9 cellular contexts compared by ENCODE assay signal in the genomic region with DNA sequence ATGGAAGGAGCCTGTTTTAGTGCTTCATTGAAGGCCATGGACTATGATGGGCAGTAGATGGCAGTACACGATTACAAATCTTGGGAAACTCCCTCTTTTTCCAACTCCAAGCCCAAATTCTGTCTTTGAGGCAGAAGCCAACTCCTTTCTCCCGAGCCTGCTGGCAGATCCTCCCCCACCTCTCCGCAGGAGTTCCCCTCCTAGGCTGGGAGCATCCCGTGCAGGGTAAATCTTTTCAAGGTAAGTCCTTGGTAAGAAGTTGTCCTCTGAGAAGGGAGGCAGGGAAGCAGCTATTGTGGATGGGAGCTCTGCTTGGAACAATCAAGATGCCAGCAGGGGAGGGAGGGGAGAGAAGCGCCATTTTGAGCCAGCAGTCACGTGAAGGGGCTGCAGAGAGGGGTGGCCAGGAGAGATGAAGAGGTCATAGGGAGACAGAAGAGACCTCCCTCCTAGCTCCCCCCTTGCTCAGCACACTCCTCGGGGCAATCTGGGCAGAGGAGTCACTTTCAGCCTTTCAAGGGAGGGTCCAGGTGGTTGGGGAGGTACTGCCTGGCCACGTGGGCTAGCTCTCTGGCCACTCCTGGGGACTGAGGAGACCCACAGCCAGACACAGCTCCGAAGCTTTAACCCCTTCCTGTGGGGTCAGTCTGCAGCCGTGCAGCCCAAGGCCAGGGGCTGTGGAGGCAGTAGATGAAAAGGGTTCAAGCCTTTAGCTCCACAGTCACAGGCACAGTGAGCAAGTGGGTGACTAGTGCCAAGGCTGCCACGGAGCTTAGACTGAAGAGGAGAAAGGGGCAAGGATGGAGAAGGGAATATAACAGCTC. TPM values are rescaled to one million over a fixed set of nuclear protein-coding genes. Genes with fewer than 3 reads are reported as not detected.
DNase-seq lines count a peak whose midpoint lies in the region; ATAC-seq and TF ChIP-seq lines count a peak whose summit lies in the region.
"Had no signal": no experiment of that assay in that cellular context is flagged by ENCODE, and none has a peak within 500 bp of the region (broad histone marks: within the 10 kb centered on the region; RNA-seq: fewer than 3 reads in every experiment).

No MANE protein-coding gene starts in this region.

- peak; percentile 15 for DNase-seq in activated CD4-positive, alpha-beta T cell treated with anti-CD3 and anti-CD28 coated beads for 36 hours
- DNase-seq in activated CD4-positive, alpha-beta T cell treated with anti-CD3 and anti-CD28 coated beads, Interleukin-2, amount 50 U/mL, for 48 hours, result no peak
- DNase-seq in NCI-H1092 treated with DMSO at 0.1 percent for 48 hours (lab: John Stamatoyannopoulos, UW), result peak; percentile 79
- DNase-seq in SKM-1 treated with dmso at 0.1 percent for 144 hours (lab: John Stamatoyannopoulos, UW; ENCODE audit: unreplicated experiment), result peak; percentile 15
- no peak for DNase-seq in esophagus squamous epithelium (lab: John Stamatoyannopoulos, UW)
- DNase-seq in middle frontal gyrus (ENCODE audit: extremely low spot score, low spot score), result peak; percentile 81
- peak in 1 of 2 donors; percentile 64 for DNase-seq in aorta
- no peak for DNase-seq in activated effector memory CD4-positive, alpha-beta T cell treated with Interleukin-2 at 50 U/mL for 16 hours

- H3K27me3 ChIP-seq in esophagus squamous epithelium, result no peaks in the 10 kb centered on the region
- no peaks in the 10 kb centered on the region for H3K27me3 ChIP-seq in aorta (ENCODE audit: control insufficient read depth in 1 of 2, insufficient read depth in 2 of 2, low read length in 1 of 2)

- no peak overlapping the region for H3K4me3 Mint-ChIP-seq in activated CD4-positive, alpha-beta T cell treated with anti-CD3 and anti-CD28 coated beads for 36 hours
- H3K4me3 Mint-ChIP-seq: CD4-positive, CD25-positive, alpha-beta regulatory T cell had no signal

- H3K9me3 Mint-ChIP-seq in activated CD4-positive, alpha-beta T cell treated with anti-CD3 and anti-CD28 coated beads for 36 hours (ENCODE audit: low read depth), result peaks cover under 1% of the 10 kb centered on the region

- 16 to 27% methylated on average over 8 to 10 of the region's 11 CpGs for WGBS in esophagus squamous epithelium, 2 donors
- WGBS in aorta, 2 donors, result 0 to 4% methylated on average over 11 of the region's 11 CpGs

- peak; percentile 39 for ATAC-seq in activated CD4-positive, alpha-beta T cell treated with anti-CD3 and anti-CD28 coated beads for 36 hours
- peak; percentile 89 for ATAC-seq in aorta (ENCODE audit: low FRiP score)

- POLR2A ChIA-PET in activated CD4-positive, alpha-beta T cell treated with anti-CD3 and anti-CD28 coated beads for 36 hours (lab: Charles Lee), result no interaction called here

- no peak for TF ChIP-seq POLR2A in esophagus squamous epithelium (IDR thresholded peaks at IDR 0.05)

- no peaks in the 10 kb centered on the region for H3K9me3 ChIP-seq in esophagus squamous epithelium
- H3K9me3 ChIP-seq in aorta (ENCODE audit: control insufficient read depth, low read length), result no peaks in the 10 kb centered on the region

- CTCF ChIA-PET in activated CD4-positive, alpha-beta T cell treated with anti-CD3 and anti-CD28 coated beads for 36 hours (lab: Charles Lee), result interaction anchor here (0.5 to 2.5 kb wide), 8 partner anchors 10 to 329 kb away, joined by 3 to 11 read pairs (median 3); a partner anchor contains a TSS

- TF ChIP-seq CTCF in esophagus squamous epithelium (IDR thresholded peaks at IDR 0.05), result peak; percentile 21 to 75 (median 61)

- H3K4me3 ChIP-seq in esophagus squamous epithelium (peak overlapping the region; percentile 28 to 68 (median 42)), aorta (ENCODE audit: low read length in 2 of 2) (peak overlapping the region; percentile 12 to 73)

- H3K27ac ChIP-seq in esophagus squamous epithelium (peak overlapping the region; percentile 72 to 83 (median 76)), aorta (ENCODE audit: low read depth in 1 of 2, low read length in 2 of 2) (peak overlapping the region in 1 of 2 donors; percentile 20)

- no peaks in the 10 kb centered on the region for H3K27me3 Mint-ChIP-seq in activated CD4-positive, alpha-beta T cell treated with anti-CD3 and anti-CD28 coated beads for 36 hours
- H3K27me3 Mint-ChIP-seq: CD4-positive, CD25-positive, alpha-beta regulatory T cell had no signal

- no peaks in the 10 kb centered on the region for H3K36me3 Mint-ChIP-seq in activated CD4-positive, alpha-beta T cell treated with anti-CD3 and anti-CD28 coated beads for 36 hours (ENCODE audit: low read depth)
- H3K36me3 Mint-ChIP-seq: CD4-positive, CD25-positive, alpha-beta regulatory T cell had no signal

- H3K36me3 ChIP-seq in esophagus squamous epithelium, result peaks cover 0 to 9% (median 0%) of the 10 kb centered on the region in 3 donors
- peaks cover 2 to 7% of the 10 kb centered on the region in 2 donors for H3K36me3 ChIP-seq in aorta (ENCODE audit: control insufficient read depth in 1 of 2, insufficient read depth in 2 of 2, low read length in 1 of 2)

- H3K4me1 Mint-ChIP-seq in activated CD4-positive, alpha-beta T cell treated with anti-CD3 and anti-CD28 coated beads for 36 hours, result no peaks in the 10 kb centered on the region
- H3K4me1 Mint-ChIP-seq: CD4-positive, CD25-positive, alpha-beta regulatory T cell had no signal

- intact Hi-C loops in activated CD4-positive, alpha-beta T cell treated with anti-CD3 and anti-CD28 coated beads for 36 hours (cut with DNase I, micrococcal nuclease), result loop anchor here (1.0 to 5.0 kb wide), 6 partner anchors 171 to 522 kb away; no protein-coding TSS in a partner anchor
- intact Hi-C loops in esophagus squamous epithelium (cut with DNase I), result loop anchor here (5.0 kb wide), 1 partner anchor 478 kb away; no protein-coding TSS in a partner anchor
- intact Hi-C loops in aorta (cut with DNase I), result loop anchor here in 1 of 2 donors (5.0 to 10.0 kb wide), 3 partner anchors 173 to 478 kb away; no protein-coding TSS in a partner anchor

- H3K4me1 ChIP-seq in esophagus squamous epithelium, result peaks cover 0 to 26% (median 15%) of the 10 kb centered on the region in 3 donors
- no peaks in the 10 kb centered on the region for H3K4me1 ChIP-seq in aorta (ENCODE audit: control insufficient read depth in 1 of 2, insufficient read depth in 2 of 2, low read length in 2 of 2)

- H3K27ac Mint-ChIP-seq in activated CD4-positive, alpha-beta T cell treated with anti-CD3 and anti-CD28 coated beads for 36 hours, result no peak overlapping the region
- H3K27ac Mint-ChIP-seq: CD4-positive, CD25-positive, alpha-beta regulatory T cell had no signal

RNA-seq across cellular contexts. Expression of a gene that starts 9.6 kb away (rescaled TPM):
- total RNA-seq in activated CD4-positive, alpha-beta T cell treated with anti-CD3 and anti-CD28 coated beads for 36 hours, result not detected
- total RNA-seq in esophagus squamous epithelium (1 to 10 TPM; 2.1 to 9.0 (median 6.4) TPM), aorta (10 to 100 TPM; 26.4 to 37.1 TPM)
- polyA plus RNA-seq in aorta, result 10 to 100 TPM; 37.5 to 41.9 TPM
- total RNA-seq: CD4-positive, CD25-positive, alpha-beta regulatory T cell had no signal

RNA-seq across cellular contexts. Expression of a gene that starts 51.5 kb away (rescaled TPM):
- total RNA-seq in activated CD4-positive, alpha-beta T cell treated with anti-CD3 and anti-CD28 coated beads for 36 hours, result not detected
- total RNA-seq in esophagus squamous epithelium (10 to 100 TPM in 1 of 4 donors, 1 to 10 TPM in 1, under 1 TPM in 2; 0.11 to 12.2 (median 1.5) TPM), aorta (10 to 100 TPM; 12.5 to 15.5 TPM)
- polyA plus RNA-seq in aorta, result 10 to 100 TPM in 1 of 2 donors, 1 to 10 TPM in 1; 9.5 to 14.9 TPM
- total RNA-seq: CD4-positive, CD25-positive, alpha-beta regulatory T cell had no signal
- polyA plus RNA-seq: CD4-positive, CD25-positive, alpha-beta regulatory T cell had no signal

Comparison
In these comparisons a context has a peak if more than half of its experiments do, and no peak if none do; other contexts are left out.
1. DNase-seq: peak in activated CD4-positive, alpha-beta T cell treated with anti-CD3 and anti-CD28 coated beads for 36 hours (single experiment), NCI-H1092 treated with DMSO at 0.1 percent for 48 hours (single experiment), SKM-1 treated with dmso at 0.1 percent for 144 hours (single experiment) and middle frontal gyrus (single experiment); none in activated CD4-positive, alpha-beta T cell treated with anti-CD3 and anti-CD28 coated beads, Interleukin-2, amount 50 U/mL, for 48 hours (0 of 2), esophagus squamous epithelium (single experiment) and activated effector memory CD4-positive, alpha-beta T cell treated with Interleukin-2 at 50 U/mL for 16 hours (single experiment).